Comparison of ENCODE assay signal across 8 cellular contexts in genomic region chr19:48752511-48753365, GRCh38. TPM values are rescaled to one million over a fixed set of nuclear protein-coding genes. Genes with fewer than 3 reads are reported as not detected.
A peak's percentile ranks its signal among the peaks of the same experiment; 100 is the strongest.
DNase-seq lines count a peak whose midpoint lies in the region; ATAC-seq and TF ChIP-seq lines count a peak whose summit lies in the region.

TSS of gene FUT1 (minus strand) at chr19:48752641. CDS start at chr19:48751281, 1,360 bp downstream.

- peak; percentile 9 for TF ChIP-seq CTCF in RWPE2 (IDR thresholded peaks at IDR 0.05; ENCODE audit: poor library complexity, severe bottlenecking)
- peak in 2 of 3 donors; percentile 22 to 39 for TF ChIP-seq CTCF in breast epithelium (IDR thresholded peaks at IDR 0.05)

- H3K27me3 Mint-ChIP-seq in immature natural killer cell (ENCODE audit: low read depth in 3 of 3): peaks cover 10 to 19% (median 12%) of the 10 kb centered on the region in 3 donors
- H3K27me3 Mint-ChIP-seq in stimulated activated memory B cell treated with anti-CD40 and anti-IgM and Interleukin-4, amounts not matched to agents 10 μg/mL and 1 μg/mL and 100 μg/mL, for 72 hours: peaks cover 79% of the 10 kb centered on the region

- intact Hi-C loops in breast epithelium (cut with DNase I; ENCODE audit: low total_unique reads): no loop called here

- H3K27me3 ChIP-seq in BLaER1 treated with 17β-estradiol and CSF1 and Interleukin-3, amounts not matched to agents 10 nM and 100 nM: peaks cover 0 to 32% (median 25%) of the 10 kb centered on the region in 11 experiments; a peak in 19 of 22 replicates
- H3K27me3 ChIP-seq in HUES64 (ENCODE audit: insufficient read depth, low read length) (peaks cover 6% of the 10 kb centered on the region; the same call in 1 of the 2 replicates), RWPE2 (ENCODE audit: insufficient read depth, poor library complexity, severe bottlenecking) (no peaks in the 10 kb centered on the region), breast epithelium (no peaks in the 10 kb centered on the region)

- no peaks in the 10 kb centered on the region for H3K36me3 Mint-ChIP-seq in immature natural killer cell
- H3K36me3 Mint-ChIP-seq in stimulated activated memory B cell treated with anti-CD40 and anti-IgM and Interleukin-4, amounts not matched to agents 10 μg/mL and 1 μg/mL and 100 μg/mL, for 72 hours: no peaks in the 10 kb centered on the region

- peak within 1 kb of the TSS; percentile 92 to 100 (median 99) for H3K4me2 ChIP-seq in BLaER1 treated with 17β-estradiol and CSF1 and Interleukin-3, amounts not matched to agents 10 nM and 100 nM

- H3K36me3 ChIP-seq in BLaER1 treated with 17β-estradiol and CSF1 and Interleukin-3, amounts not matched to agents 10 nM and 100 nM: peaks cover 0 to 17% (median 7%) of the 10 kb centered on the region in 11 experiments; a peak in 11 of 22 replicates
- H3K36me3 ChIP-seq in HUES64 (ENCODE audit: insufficient read depth, low read length) (peaks cover 24% of the 10 kb centered on the region), RWPE2 (ENCODE audit: low read depth) (peaks cover 31% of the 10 kb centered on the region), breast epithelium (no peaks in the 10 kb centered on the region)

- DNase-seq in RWPE2 (ENCODE audit: low spot score) (peak; percentile 94), breast epithelium (ENCODE audit: low spot score in 2 of 2) (peak; percentile 87 to 88), immature natural killer cell (no peak), cortex of kidney (lab: John Stamatoyannopoulos, UW) (no peak)

- H3K27ac ChIP-seq in BLaER1 treated with 17β-estradiol and CSF1 and Interleukin-3, amounts not matched to agents 10 nM and 100 nM: peak within 1 kb of the TSS in 10 of 11 experiments; percentile 40 to 68 (median 58); a peak in 19 of 22 replicates
- H3K27ac ChIP-seq in HUES64 (ENCODE audit: low read depth, low read length): peak within 1 kb of the TSS; percentile 72
- peak within 1 kb of the TSS; percentile 70 for H3K27ac ChIP-seq in RWPE2 (ENCODE audit: poor library complexity, severe bottlenecking)
- H3K27ac ChIP-seq in breast epithelium: peak within 1 kb of the TSS; percentile 56 to 74

- peak within 1 kb of the TSS; percentile 62 to 80 (median 70) for H3K4me3 ChIP-seq in BLaER1 treated with 17β-estradiol and CSF1 and Interleukin-3, amounts not matched to agents 10 nM and 100 nM
- H3K4me3 ChIP-seq in HUES64 (ENCODE audit: low read length) (peak within 1 kb of the TSS; percentile 69), RWPE2 (ENCODE audit: severe bottlenecking) (peak within 1 kb of the TSS; percentile 65), breast epithelium (peak within 1 kb of the TSS; percentile 39 to 67 (median 60))

- H4K20me1 ChIP-seq in BLaER1 treated with 17β-estradiol and CSF1 and Interleukin-3, amounts not matched to agents 10 nM and 100 nM: peaks cover 0 to 7% (median 0%) of the 10 kb centered on the region in 11 experiments; a peak in 3 of 22 replicates

- WGBS in HUES64: 1% methylated on average over 73 of the region's 73 CpGs

- H3K4me1 Mint-ChIP-seq in immature natural killer cell: peaks cover 15 to 16% of the 10 kb centered on the region in 2 donors
- peaks cover 15% of the 10 kb centered on the region for H3K4me1 Mint-ChIP-seq in stimulated activated memory B cell treated with anti-CD40 and anti-IgM and Interleukin-4, amounts not matched to agents 10 μg/mL and 1 μg/mL and 100 μg/mL, for 72 hours

- H3K4me3 Mint-ChIP-seq in immature natural killer cell: peak within 1 kb of the TSS; percentile 58 to 79 (median 75)
- H3K4me3 Mint-ChIP-seq in stimulated activated memory B cell treated with anti-CD40 and anti-IgM and Interleukin-4, amounts not matched to agents 10 μg/mL and 1 μg/mL and 100 μg/mL, for 72 hours: peak within 1 kb of the TSS; percentile 65

- H3K9ac ChIP-seq in BLaER1 treated with 17β-estradiol and CSF1 and Interleukin-3, amounts not matched to agents 10 nM and 100 nM: peak within 1 kb of the TSS; percentile 60 to 82 (median 76)
- H3K9ac ChIP-seq in HUES64 (ENCODE audit: low read depth, low read length): peak within 1 kb of the TSS; percentile 34

- peaks cover 0 to 2% (median 0%) of the 10 kb centered on the region in 6 donors for H3K9me3 Mint-ChIP-seq in immature natural killer cell
- no peaks in the 10 kb centered on the region for H3K9me3 Mint-ChIP-seq in stimulated activated memory B cell treated with anti-CD40 and anti-IgM and Interleukin-4, amounts not matched to agents 10 μg/mL and 1 μg/mL and 100 μg/mL, for 72 hours

- no peak for TF ChIP-seq POLR2A in breast epithelium (IDR thresholded peaks at IDR 0.05)

- H3K9me3 ChIP-seq in BLaER1 treated with 17β-estradiol and CSF1 and Interleukin-3, amounts not matched to agents 10 nM and 100 nM (replicated peaks in 1 of 11): no peaks in the 10 kb centered on the region
- H3K9me3 ChIP-seq in HUES64 (ENCODE audit: insufficient read depth, low read depth, low read length) (no peaks in the 10 kb centered on the region), RWPE2 (ENCODE audit: severe bottlenecking) (no peaks in the 10 kb centered on the region), breast epithelium (no peaks in the 10 kb centered on the region)

- peak; percentile 89 for ATAC-seq in RWPE2 (ENCODE audit: low read depth)
- ATAC-seq in stimulated activated memory B cell treated with anti-CD40 and anti-IgM and Interleukin-4, amounts not matched to agents 10 μg/mL and 1 μg/mL and 100 μg/mL, for 72 hours: peak; percentile 67
- no peak for ATAC-seq in GM19324 (IDR thresholded peaks at IDR 0.05; ENCODE audit: low FRiP score, unreplicated experiment)

- peak within 1 kb of the TSS in 1 of 6 donors; percentile 31 for H3K27ac Mint-ChIP-seq in immature natural killer cell
- H3K27ac Mint-ChIP-seq in stimulated activated memory B cell treated with anti-CD40 and anti-IgM and Interleukin-4, amounts not matched to agents 10 μg/mL and 1 μg/mL and 100 μg/mL, for 72 hours: no peak within 1 kb of the TSS

- peaks cover 47 to 71% (median 59%) of the 10 kb centered on the region in 10 experiments for H3K4me1 ChIP-seq in BLaER1 treated with 17β-estradiol and CSF1 and Interleukin-3, amounts not matched to agents 10 nM and 100 nM
- peaks cover 7% of the 10 kb centered on the region; the same call in 1 of the 2 replicates for H3K4me1 ChIP-seq in HUES64 (ENCODE audit: insufficient read depth, low read length)
- H3K4me1 ChIP-seq in RWPE2 (ENCODE audit: insufficient read depth, poor library complexity, severe bottlenecking): peaks cover 7% of the 10 kb centered on the region
- no peaks in the 10 kb centered on the region for H3K4me1 ChIP-seq in breast epithelium

RNA-seq across cellular contexts. Expression of gene FUT1, which starts in this region (rescaled TPM):
- polyA plus RNA-seq in HUES64 (2013, experiment 1 of 2): 2.4 TPM
- 2.9 TPM for polyA plus RNA-seq in HUES64 (2013, experiment 2 of 2)
- total RNA-seq in breast epithelium: 1 to 10 TPM in 2 of 3 donors, under 1 TPM in 1; 0.48 to 6.2 (median 3.1) TPM
- not detected for polyA plus RNA-seq in immature natural killer cell

Comparison
In these comparisons a context has a peak if more than half of its experiments do, and no peak if none do; other contexts are left out.
1. DNase-seq: peak in RWPE2 (single experiment) and breast epithelium (2 of 2); none in immature natural killer cell (0 of 3) and cortex of kidney (single experiment).
2. Peak in every context shown above with its lines, with median percentiles within 50 percentile points of each other: H3K27ac ChIP-seq and H3K4me3 ChIP-seq.